ENCODE assay signal across 11 cellular contexts in the genomic region with DNA sequence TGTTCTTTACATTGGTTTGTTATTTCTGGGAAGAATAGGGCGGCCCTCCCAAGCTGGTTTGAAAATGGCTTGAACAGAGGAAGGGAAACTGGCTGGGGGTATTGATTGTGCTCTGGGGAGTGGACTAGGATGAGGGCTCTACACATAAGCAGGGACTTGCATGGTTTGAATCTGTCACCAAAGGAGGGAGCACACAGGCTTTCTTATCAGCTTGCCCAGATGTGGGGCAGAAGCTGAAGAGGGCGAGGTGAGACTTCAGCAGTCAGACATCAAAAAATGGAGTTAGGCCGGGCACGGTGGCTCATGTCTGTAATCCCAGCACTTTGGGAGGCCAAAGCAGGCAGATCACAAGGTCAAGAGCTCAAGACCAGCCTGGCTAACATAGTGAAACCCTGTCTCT.
A peak's percentile ranks its signal among the peaks of the same experiment; 100 is the strongest.
DNase-seq lines count a peak whose midpoint lies in the region; ATAC-seq and TF ChIP-seq lines count a peak whose summit lies in the region.
"Had no signal": no experiment of that assay in that cellular context is flagged by ENCODE, and none has a peak within 500 bp of the region (broad histone marks: within the 10 kb centered on the region; RNA-seq: fewer than 3 reads in every experiment).

No MANE protein-coding gene starts in this region.

- peaks cover 19% of the 10 kb centered on the region for H3K27me3 Mint-ChIP-seq in stimulated activated naive CD8-positive, alpha-beta T cell treated with anti-CD3 and anti-CD28 coated beads, Interleukin-15, amount 100 ng/mL, for 72 hours

- peaks cover 0 to 7% of the 10 kb centered on the region in 2 donors for H3K9me3 Mint-ChIP-seq in stimulated activated naive CD8-positive, alpha-beta T cell treated with anti-CD3 and anti-CD28 coated beads, Interleukin-15, amount 100 ng/mL, for 72 hours

- H3K4me1 Mint-ChIP-seq in stimulated activated naive CD8-positive, alpha-beta T cell treated with anti-CD3 and anti-CD28 coated beads, Interleukin-15, amount 100 ng/mL, for 72 hours, result peaks cover 21% of the 10 kb centered on the region

- DNase-seq in stimulated activated naive CD8-positive, alpha-beta T cell treated with anti-CD3 and anti-CD28 coated beads, Interleukin-15, amount 100 ng/mL, for 72 hours, result no peak
- no peak for DNase-seq in stimulated activated naive CD8-positive, alpha-beta T cell treated with anti-CD3 and anti-CD28 coated beads, Interleukin-15, Interleukin-2, amounts not matched to agents 100 U/mL and 50 U/mL, for 24 hours
- no peak for DNase-seq in NCI-H1417 (lab: John Stamatoyannopoulos, UW)
- no peak for DNase-seq in activated CD4-positive, alpha-beta T cell treated with anti-CD3 and anti-CD28 coated beads, Interleukin-2, amount 50 U/mL, for 1 hour
- DNase-seq: activated gamma-delta T cell, EL, GM23248 had no signal

- no peak overlapping the region for H3K4me3 Mint-ChIP-seq in stimulated activated naive CD8-positive, alpha-beta T cell treated with anti-CD3 and anti-CD28 coated beads, Interleukin-15, amount 100 ng/mL, for 72 hours

- peak overlapping the region in 1 of 2 donors; percentile 37 for H3K27ac Mint-ChIP-seq in stimulated activated naive CD8-positive, alpha-beta T cell treated with anti-CD3 and anti-CD28 coated beads, Interleukin-15, amount 100 ng/mL, for 72 hours

- ATAC-seq in stimulated activated naive CD8-positive, alpha-beta T cell treated with anti-CD3 and anti-CD28 coated beads, Interleukin-15, amount 100 ng/mL, for 72 hours, result peak; percentile 52
- ATAC-seq in stimulated activated naive CD8-positive, alpha-beta T cell treated with anti-CD3 and anti-CD28 coated beads, Interleukin-15, Interleukin-2, amounts not matched to agents 100 U/mL and 50 U/mL, for 24 hours, result no peak
- ATAC-seq in HG02678 (IDR thresholded peaks at IDR 0.05; ENCODE audit: unreplicated experiment), result peak; percentile 18
- peak; percentile 25 for ATAC-seq in HG03460 (IDR thresholded peaks at IDR 0.05; ENCODE audit: unreplicated experiment)
- ATAC-seq in SK-N-SH treated with all-trans-retinoic acid at 6 μM for 48 hours, result no peak
- no peak for ATAC-seq in HG02981 (IDR thresholded peaks at IDR 0.05; ENCODE audit: unreplicated experiment)

TF ChIP-seq in SK-N-SH treated with all-trans-retinoic acid at 6 μM for 48 hours, 23 proteins besides CTCF, POLR2A, EP300 and RAD21:
- no peak for TF ChIP-seq BACH2 (CRISPR knock-in tag; IDR thresholded peaks at IDR 0.05; ENCODE audit: borderline replicate concordance)
- TF ChIP-seq, protein P1, sequence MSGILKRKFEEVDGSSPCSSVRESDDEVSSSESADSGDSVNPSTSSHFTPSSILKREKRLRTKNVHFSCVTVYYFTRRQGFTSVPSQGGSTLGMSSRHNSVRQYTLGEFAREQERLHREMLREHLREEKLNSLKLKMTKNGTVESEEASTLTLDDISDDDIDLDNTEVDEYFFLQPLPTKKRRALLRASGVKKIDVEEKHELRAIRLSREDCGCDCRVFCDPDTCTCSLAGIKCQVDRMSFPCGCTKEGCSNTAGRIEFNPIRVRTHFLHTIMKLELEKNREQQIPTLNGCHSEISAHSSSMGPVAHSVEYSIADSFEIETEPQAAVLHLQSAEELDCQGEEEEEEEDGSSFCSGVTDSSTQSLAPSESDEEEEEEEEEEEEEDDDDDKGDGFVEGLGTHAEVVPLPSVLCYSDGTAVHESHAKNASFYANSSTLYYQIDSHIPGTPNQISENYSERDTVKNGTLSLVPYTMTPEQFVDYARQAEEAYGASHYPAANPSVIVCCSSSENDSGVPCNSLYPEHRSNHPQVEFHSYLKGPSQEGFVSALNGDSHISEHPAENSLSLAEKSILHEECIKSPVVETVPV (CRISPR knock-in tag; IDR thresholded peaks at IDR 0.05), result no peak
- no peak for TF ChIP-seq ARNTL (CRISPR knock-in tag; IDR thresholded peaks at IDR 0.05; ENCODE audit: borderline replicate concordance, low read depth)
- TF ChIP-seq ZNF8 (CRISPR knock-in tag; IDR thresholded peaks at IDR 0.05), result no peak
- no peak for TF ChIP-seq PPARA (CRISPR knock-in tag; IDR thresholded peaks at IDR 0.05; ENCODE audit: borderline replicate concordance)
- TF ChIP-seq TCF4 (CRISPR knock-in tag; IDR thresholded peaks at IDR 0.05; ENCODE audit: borderline replicate concordance), result no peak

Comparison
In these comparisons a context has a peak if more than half of its experiments do, and no peak if none do; other contexts are left out.
1. ATAC-seq: peak in stimulated activated naive CD8-positive, alpha-beta T cell treated with anti-CD3 and anti-CD28 coated beads, Interleukin-15, amount 100 ng/mL, for 72 hours (single experiment), HG02678 (single experiment) and HG03460 (single experiment); none in stimulated activated naive CD8-positive, alpha-beta T cell treated with anti-CD3 and anti-CD28 coated beads, Interleukin-15, Interleukin-2, amounts not matched to agents 100 U/mL and 50 U/mL, for 24 hours (single experiment), SK-N-SH treated with all-trans-retinoic acid at 6 μM for 48 hours (single experiment) and HG02981 (single experiment).